In the genomic region with DNA sequence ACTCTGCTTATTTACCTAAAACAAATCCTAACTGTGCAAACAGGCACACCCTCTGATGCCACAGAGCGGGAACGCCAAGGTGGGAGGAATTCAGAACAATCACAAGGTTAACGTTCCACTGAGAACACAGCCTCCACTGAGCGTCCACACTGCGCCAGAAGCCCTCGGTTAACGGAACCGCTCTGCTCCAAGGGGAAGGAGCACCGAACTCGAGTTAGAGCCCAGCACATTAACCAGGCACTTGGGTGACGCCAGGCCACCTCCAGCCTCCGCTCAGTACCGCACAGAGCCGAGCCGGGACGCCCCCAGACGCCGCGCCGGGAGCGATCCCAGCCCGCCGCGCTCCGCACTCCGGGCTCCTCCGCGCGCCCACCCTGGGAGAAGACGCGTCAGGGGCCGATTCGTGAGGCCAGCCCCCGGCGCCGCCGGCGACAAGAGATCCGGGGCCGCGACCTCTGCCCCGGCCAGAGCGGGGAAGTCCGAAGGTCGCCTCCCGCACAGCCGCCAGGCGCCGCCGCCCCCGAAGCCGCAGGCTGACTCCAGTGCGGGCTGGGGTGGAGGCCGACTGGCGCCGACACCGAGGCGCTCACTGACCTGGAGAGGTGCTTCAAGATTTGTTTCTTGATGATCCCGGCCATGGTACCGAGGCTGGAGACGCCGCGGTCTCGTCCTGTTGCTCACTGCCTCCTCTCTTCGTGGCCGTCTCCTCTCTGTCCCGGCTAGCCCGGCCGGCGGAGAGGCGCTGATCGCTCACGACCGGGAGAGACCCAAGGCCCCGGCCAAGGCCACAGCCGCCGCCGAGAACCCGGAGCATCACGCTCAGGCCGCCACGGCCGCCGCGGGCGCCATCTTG, we compare ENCODE assay signal across 8 cellular contexts.
DNase-seq lines count a peak whose midpoint lies in the region; ATAC-seq lines count a peak whose summit lies in the region.

No MANE protein-coding gene starts in this region.

- DNase-seq in NCI-H2196 (lab: John Stamatoyannopoulos, UW; ENCODE audit: unreplicated experiment): peak; percentile 39
- no peak for DNase-seq in NCI-H2196 treated with DMSO at 0.1 percent for 48 hours (lab: John Stamatoyannopoulos, UW; ENCODE audit: unreplicated experiment)
- peak; percentile 81 for DNase-seq in NCI-H1105 treated with DMSO at 0.1 percent for 48 hours (lab: John Stamatoyannopoulos, UW)
- peak; percentile 15 for DNase-seq in activated CD4-positive, alpha-beta T cell treated with anti-CD3 and anti-CD28 coated beads for 1 hour
- peak; percentile 87 for DNase-seq in ecto neural progenitor cell (ENCODE audit: low spot score)
- DNase-seq in medulla oblongata (ENCODE audit: extremely low spot score): peak; percentile 60
- peak; percentile 13 to 28 for DNase-seq in stimulated activated CD8-positive, alpha-beta memory T cell treated with anti-CD3 and anti-CD28 coated beads, Interleukin-2, amount 100 ng/mL, for 48 hours (ENCODE audit: low read depth in 2 of 2)

- peak; percentile 38 for ATAC-seq in HG02623 (IDR thresholded peaks at IDR 0.05; ENCODE audit: unreplicated experiment)
